18 cellular contexts compared by ENCODE assay signal in genomic region chr3:79366414-79366813, GRCh38.
"Had no signal": no experiment of that assay in that cellular context is flagged by ENCODE, and none has a peak within 500 bp of the region (broad histone marks: within the 10 kb centered on the region; RNA-seq: fewer than 3 reads in every experiment).

No MANE protein-coding gene starts in this region.

- H3K79me2 ChIP-seq: hepatocyte, parathyroid adenoma had no signal

- H2AFZ ChIP-seq: hepatocyte, parathyroid adenoma had no signal

- H3K4me2 ChIP-seq: hepatocyte had no signal

- H3K36me3 ChIP-seq: lower lobe of right lung, thyroid gland had no signal

- H3K27ac ChIP-seq: hepatocyte, lower lobe of right lung, parathyroid adenoma, thyroid gland had no signal

- H3K4me3 ChIP-seq: hepatocyte, lower lobe of right lung, thyroid gland had no signal

- H3K4me1 ChIP-seq: lower lobe of right lung, parathyroid adenoma, thyroid gland had no signal

- H3K9ac ChIP-seq: parathyroid adenoma had no signal

- H3K27me3 ChIP-seq: thyroid gland had no signal

- H3K9me3 ChIP-seq: lower lobe of right lung, thyroid gland had no signal

- DNase-seq: activated B cell treated with CpG ODN at 0.5 μM for 24 hours; activated CD4-positive, alpha-beta memory T cell treated with anti-CD3 and anti-CD28 coated beads, Interleukin-2, amount 10 ng/mL, durations not matched to agents 7 days and 5 days; activated CD4-positive, alpha-beta T cell treated with anti-CD3 and anti-CD28 coated beads for 4 hours; activated CD8-positive, alpha-beta memory T cell treated with anti-CD3 and anti-CD28 coated beads, Interleukin-2, amount 10 ng/mL, durations not matched to agents 7 days and 5 days; activated naive CD4-positive, alpha-beta T cell; activated naive CD8-positive, alpha-beta T cell treated with anti-CD3 and anti-CD28 coated beads for 36 hours; activated T-cell treated with anti-CD3 and anti-CD28 coated beads, Interleukin-2, amount 50 U/mL, for 1 hour; amygdala; cerebellar nuclear complex; cortex of kidney; left colon; lower lobe of right lung; natural killer cell; stimulated activated CD4-positive, alpha-beta T cell treated with anti-CD3 and anti-CD28 coated beads, Interleukin-2, amount 100 ng/mL, for 24 hours; stimulated activated naive CD4-positive, alpha-beta T cell treated with Interleukin-2 at 50 U/mL for 16 hours; thyroid gland had no signal
